ENCODE assay signal across 12 cellular contexts in genomic region chr7:148712610-148713330, GRCh38. TPM values are rescaled to one million over a fixed set of nuclear protein-coding genes. Genes with fewer than 3 reads are reported as not detected.
A peak's percentile ranks its signal among the peaks of the same experiment; 100 is the strongest.
DNase-seq lines count a peak whose midpoint lies in the region; ATAC-seq, FAIRE-seq and TF ChIP-seq lines count a peak whose summit lies in the region.
"Had no signal": no experiment of that assay in that cellular context is flagged by ENCODE, and none has a peak within 500 bp of the region (broad histone marks: within the 10 kb centered on the region; RNA-seq: fewer than 3 reads in every experiment).

No MANE protein-coding gene starts in this region.

- ATAC-seq in GM19438 (IDR thresholded peaks at IDR 0.05; ENCODE audit: low read depth, unreplicated experiment), result peak; percentile 58
- peak; percentile 57 for ATAC-seq in HG03175 (IDR thresholded peaks at IDR 0.05; ENCODE audit: unreplicated experiment)
- peak; percentile 62 for ATAC-seq in esophagus mucosa
- ATAC-seq in activated CD8-positive, alpha-beta memory T cell treated with anti-CD3 and anti-CD28 coated beads, Interleukin-2, amount 10 ng/mL, durations not matched to agents 7 days and 5 days, result no peak
- ATAC-seq in GM19328 (IDR thresholded peaks at IDR 0.05; ENCODE audit: unreplicated experiment), result no peak

- no peak overlapping the region for H3K27ac Mint-ChIP-seq in activated CD8-positive, alpha-beta memory T cell treated with anti-CD3 and anti-CD28 coated beads, Interleukin-2, amount 10 ng/mL, durations not matched to agents 7 days and 5 days
- H3K27ac Mint-ChIP-seq: neural progenitor cell had no signal

- peaks cover 5% of the 10 kb centered on the region for H3K9me3 Mint-ChIP-seq in activated CD8-positive, alpha-beta memory T cell treated with anti-CD3 and anti-CD28 coated beads, Interleukin-2, amount 10 ng/mL, durations not matched to agents 7 days and 5 days (ENCODE audit: low read depth)

- H3K4me3 Mint-ChIP-seq in activated CD8-positive, alpha-beta memory T cell treated with anti-CD3 and anti-CD28 coated beads, Interleukin-2, amount 10 ng/mL, durations not matched to agents 7 days and 5 days, result no peak overlapping the region
- H3K4me3 Mint-ChIP-seq: neural progenitor cell had no signal

- TF ChIP-seq POLR2A in GM12892 (IDR thresholded peaks at IDR 0.05; ENCODE audit: low read depth, low read length), result no peak

- peak; percentile 78 for FAIRE-seq in GM12892 (lab: Jason Lieb, UNC)

- H3K36me3 Mint-ChIP-seq in activated CD8-positive, alpha-beta memory T cell treated with anti-CD3 and anti-CD28 coated beads, Interleukin-2, amount 10 ng/mL, durations not matched to agents 7 days and 5 days, result peaks cover 30% of the 10 kb centered on the region

- CTCF ChIA-PET in activated CD8-positive, alpha-beta memory T cell treated with anti-CD3 and anti-CD28 coated beads, Interleukin-2, amount 10 ng/mL, durations not matched to agents 7 days and 5 days (lab: Charles Lee), result interaction anchor here (0.6 kb wide), 1 partner anchor 349 kb away, joined by 3 read pairs; no protein-coding TSS in a partner anchor

- DNase-seq in GM12892 (ENCODE audit: insufficient read length) (no peak), occipital lobe (lab: John Stamatoyannopoulos, UW) (no peak), middle frontal gyrus (ENCODE audit: extremely low spot score, low spot score) (no peak)
- no peak for DNase-seq in activated CD8-positive, alpha-beta memory T cell treated with anti-CD3 and anti-CD28 coated beads, Interleukin-2, amount 10 ng/mL, durations not matched to agents 7 days and 5 days
- DNase-seq: Calu3, NCI-H1417, uterus had no signal

- peaks cover 42% of the 10 kb centered on the region for H3K4me1 Mint-ChIP-seq in activated CD8-positive, alpha-beta memory T cell treated with anti-CD3 and anti-CD28 coated beads, Interleukin-2, amount 10 ng/mL, durations not matched to agents 7 days and 5 days

- no peaks in the 10 kb centered on the region for H3K27me3 Mint-ChIP-seq in activated CD8-positive, alpha-beta memory T cell treated with anti-CD3 and anti-CD28 coated beads, Interleukin-2, amount 10 ng/mL, durations not matched to agents 7 days and 5 days

RNA-seq across cellular contexts. Expression of gene CUL1, which starts 14.1 kb away (rescaled TPM):
- 38.0 TPM for polyA plus RNA-seq in GM12892 (2012; ENCODE audit: missing spikeins)
- total RNA-seq in esophagus mucosa, result 29.0 TPM
- 60.2 TPM for total RNA-seq in occipital lobe
- 10 to 100 TPM; 55.3 to 84.3 TPM for total RNA-seq in activated CD8-positive, alpha-beta memory T cell treated with anti-CD3 and anti-CD28 coated beads, Interleukin-2, amount 10 ng/mL, durations not matched to agents 7 days and 5 days

Comparison
In these comparisons a context has a peak if more than half of its experiments do, and no peak if none do; other contexts are left out.
1. ATAC-seq: peak in GM19438 (single experiment), HG03175 (single experiment) and esophagus mucosa (single experiment); none in activated CD8-positive, alpha-beta memory T cell treated with anti-CD3 and anti-CD28 coated beads, Interleukin-2, amount 10 ng/mL, durations not matched to agents 7 days and 5 days (single experiment) and GM19328 (single experiment).